17 cellular contexts compared by ENCODE assay signal in genomic region chr11:10715571-10715970, GRCh38. TPM values are rescaled to one million over a fixed set of nuclear protein-coding genes. Genes with fewer than 3 reads are reported as not detected.
"Had no signal": no experiment of that assay in that cellular context is flagged by ENCODE, and none has a peak within 500 bp of the region (broad histone marks: within the 10 kb centered on the region; RNA-seq: fewer than 3 reads in every experiment).

No MANE protein-coding gene starts in this region.

- H3K9me3 ChIP-seq: esophagus squamous epithelium, tibial artery, uterus had no signal

- H3K4me1 ChIP-seq: tibial artery, uterus had no signal

- H3K27me3 ChIP-seq: esophagus squamous epithelium, tibial artery, uterus had no signal

- H3K36me3 Mint-ChIP-seq: activated naive CD4-positive, alpha-beta T cell treated with anti-CD3 and anti-CD28 coated beads, Interleukin-2, amount 50 U/mL, for 72 hours had no signal

- H3K4me3 Mint-ChIP-seq: nephron progenitor cell, T-helper 17 cell had no signal

- H3K27ac ChIP-seq: esophagus squamous epithelium, tibial artery, uterus had no signal

- H3K36me3 ChIP-seq: esophagus squamous epithelium, tibial artery, uterus had no signal

- H3K9me3 Mint-ChIP-seq: activated naive CD4-positive, alpha-beta T cell treated with anti-CD3 and anti-CD28 coated beads, Interleukin-2, amount 50 U/mL, for 72 hours; nephron progenitor cell had no signal

- H3K4me3 ChIP-seq: esophagus squamous epithelium, tibial artery, uterus had no signal

- ATAC-seq: activated naive CD4-positive, alpha-beta T cell treated with anti-CD3 and anti-CD28 coated beads, Interleukin-2, amount 50 U/mL, for 72 hours; left cardiac atrium; T-helper 17 cell had no signal

- DNase-seq: activated CD4-positive, alpha-beta T cell treated with anti-CD3 and anti-CD28 coated beads, Interleukin-2, amount 50 U/mL, for 4 hours; activated gamma-delta T cell; aorta; cerebellar nuclear complex; effector memory CD4-positive, alpha-beta T cell; esophagus squamous epithelium; left cardiac atrium; nephron progenitor cell; occipital lobe; stimulated activated CD4-positive, alpha-beta T cell treated with anti-CD3 and anti-CD28 coated beads, Interleukin-12 subunit alpha, Interleukin-12 subunit beta, amount 100 ng/mL, for 4 hours; stimulated activated CD4-positive, alpha-beta T cell treated with anti-CD3 and anti-CD28 coated beads, Interleukin-1b, Interleukin-23, amount 100 ng/mL, for 48 hours; stimulated activated naive CD4-positive, alpha-beta T cell treated with Interleukin-2 at 50 U/mL for 16 hours; T-helper 17 cell; tibial artery; uterus had no signal

- H3K27ac Mint-ChIP-seq: nephron progenitor cell, T-helper 17 cell had no signal

RNA-seq across cellular contexts. Expression of gene IRAG1, which starts 22.0 kb away (rescaled TPM):
- total RNA-seq: activated CD8-positive, alpha-beta memory T cell treated with anti-CD3 and anti-CD28 coated beads for 36 hours; activated naive CD4-positive, alpha-beta T cell treated with anti-CD3 and anti-CD28 coated beads, Interleukin-2, amount 50 U/mL, for 72 hours had no signal
